19 cellular contexts compared by ENCODE assay signal in the genomic region with DNA sequence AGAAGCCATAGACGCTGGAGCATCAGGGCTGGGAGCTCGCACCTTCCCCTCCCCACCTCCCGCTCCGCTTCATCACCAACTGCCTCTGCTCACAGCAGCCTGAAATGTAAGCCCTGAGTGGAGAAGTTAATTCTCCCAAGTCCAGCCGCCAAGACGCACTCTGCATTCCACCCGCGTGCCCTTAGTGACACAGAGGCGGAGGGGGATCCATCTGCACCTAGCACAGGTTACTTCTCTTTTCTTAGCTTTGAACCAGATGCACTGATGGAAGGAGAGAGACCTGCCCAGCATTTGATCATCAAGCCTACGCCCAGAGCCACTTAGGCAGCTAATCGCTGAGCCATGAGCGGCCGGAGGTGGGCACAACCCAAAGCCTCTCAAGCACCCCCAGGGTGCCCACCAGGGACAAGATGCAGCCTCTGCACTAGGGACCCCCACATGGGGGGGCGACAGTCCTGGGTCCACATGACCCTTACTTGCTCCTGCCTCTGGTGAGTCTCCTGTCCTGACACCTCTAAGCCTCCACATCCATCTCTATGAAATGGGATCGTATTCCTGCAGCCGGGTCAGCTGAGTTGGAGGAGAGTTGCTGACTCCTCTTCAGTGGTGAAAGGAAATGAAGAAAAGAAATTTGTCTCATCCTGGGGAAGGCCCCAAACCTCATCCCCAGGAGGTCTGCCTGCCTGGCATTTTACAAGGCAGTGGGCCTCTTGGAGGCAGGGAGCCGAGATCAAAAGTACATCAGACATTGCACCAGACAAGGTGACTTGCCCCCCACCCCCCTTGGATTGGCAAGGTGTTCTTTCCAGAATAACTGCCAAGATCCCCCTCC.
DNase-seq lines count a peak whose midpoint lies in the region; ATAC-seq and TF ChIP-seq lines count a peak whose summit lies in the region.
"Had no signal": no experiment of that assay in that cellular context is flagged by ENCODE, and none has a peak within 500 bp of the region (broad histone marks: within the 10 kb centered on the region; RNA-seq: fewer than 3 reads in every experiment).

No MANE protein-coding gene starts in this region.

- peaks cover 7% of the 10 kb centered on the region for H3K4me1 ChIP-seq in neural progenitor cell
- H3K4me1 ChIP-seq: esophagus squamous epithelium had no signal

- H3K27me3 ChIP-seq in neural progenitor cell, result no peaks in the 10 kb centered on the region
- H3K27me3 ChIP-seq: BLaER1 treated with 17β-estradiol and CSF1 and Interleukin-3, amounts not matched to agents 10 nM and 100 nM had no signal

- H3K9ac ChIP-seq in neural progenitor cell, result no peak overlapping the region
- H3K9ac ChIP-seq: BLaER1 treated with 17β-estradiol and CSF1 and Interleukin-3, amounts not matched to agents 10 nM and 100 nM had no signal

- no peaks in the 10 kb centered on the region for H3K9me3 Mint-ChIP-seq in neural progenitor cell
- H3K9me3 Mint-ChIP-seq: mesothelial cell of epicardium had no signal

- H3K4me3 ChIP-seq in neural progenitor cell, result no peak overlapping the region
- H3K4me3 ChIP-seq: BLaER1 treated with 17β-estradiol and CSF1 and Interleukin-3, amounts not matched to agents 10 nM and 100 nM; dorsolateral prefrontal cortex; esophagus squamous epithelium; heart right ventricle had no signal

- H3K27me3 Mint-ChIP-seq in neural progenitor cell (ENCODE audit: insufficient read depth, low read depth), result peaks cover 6% of the 10 kb centered on the region

- no peak for TF ChIP-seq CTCF in neural progenitor cell (IDR thresholded peaks at IDR 0.05)

- no peaks in the 10 kb centered on the region for H4K20me1 ChIP-seq in neural progenitor cell (ENCODE audit: low read depth)

- H3K27ac ChIP-seq in neural progenitor cell, result no peak overlapping the region
- H3K27ac ChIP-seq: BLaER1 treated with 17β-estradiol and CSF1 and Interleukin-3, amounts not matched to agents 10 nM and 100 nM; dorsolateral prefrontal cortex; esophagus squamous epithelium; heart right ventricle had no signal

- H3K4me1 Mint-ChIP-seq in neural progenitor cell, result peaks cover 22% of the 10 kb centered on the region

- peak; percentile 2 for DNase-seq in stimulated activated CD4-positive, alpha-beta T cell treated with anti-CD3 and anti-CD28 coated beads, Interleukin-4, amount 100 ng/mL, for 24 hours
- no peak for DNase-seq in stimulated activated CD4-positive, alpha-beta T cell treated with anti-CD3 and anti-CD28 coated beads, Interleukin-12 subunit alpha, Interleukin-12 subunit beta, amount 100 ng/mL, for 4 hours
- DNase-seq in activated CD8-positive, alpha-beta memory T cell treated with anti-CD3 and anti-CD28 coated beads, Interleukin-2, amount 50 U/mL, for 48 hours, result peak; percentile 15
- DNase-seq in neural progenitor cell (ENCODE audit: low spot score) (peak; percentile 11), glomerular visceral epithelial cell (ENCODE audit: extremely low spot score) (no peak), NCI-H510A treated with DMSO at 0.1 percent for 48 hours (lab: John Stamatoyannopoulos, UW) (no peak)
- DNase-seq: activated naive CD4-positive, alpha-beta T cell; DMS 273 treated with DMSO at 0.1 percent for 48 hours; esophagus squamous epithelium; HCEC 1CT; heart right ventricle; NCI-H187; NCI-H526 treated with DMSO at 0.1 percent for 48 hours; OCI-M1; stimulated activated CD4-positive, alpha-beta T cell treated with anti-CD3 and anti-CD28 coated beads, Interleukin-4, amount 100 ng/mL, for 1 hour had no signal

- H3K27ac Mint-ChIP-seq in neural progenitor cell, result no peak overlapping the region
- H3K27ac Mint-ChIP-seq: mesothelial cell of epicardium had no signal

- no peaks in the 10 kb centered on the region for H3K36me3 ChIP-seq in neural progenitor cell
- H3K36me3 ChIP-seq: BLaER1 treated with 17β-estradiol and CSF1 and Interleukin-3, amounts not matched to agents 10 nM and 100 nM; esophagus squamous epithelium; heart right ventricle had no signal

- no peak for ATAC-seq in GM19467 (IDR thresholded peaks at IDR 0.05; ENCODE audit: unreplicated experiment)

- H3K36me3 Mint-ChIP-seq in neural progenitor cell, result no peaks in the 10 kb centered on the region
- H3K36me3 Mint-ChIP-seq: mesothelial cell of epicardium had no signal

- no peaks in the 10 kb centered on the region for H3K79me2 ChIP-seq in neural progenitor cell (ENCODE audit: low read depth)

- no peak overlapping the region for H3K4me3 Mint-ChIP-seq in neural progenitor cell
- H3K4me3 Mint-ChIP-seq: mesothelial cell of epicardium had no signal

- no peaks in the 10 kb centered on the region for H3F3A ChIP-seq in neural progenitor cell (ENCODE audit: low read depth)

- H3K9me3 ChIP-seq in neural progenitor cell (ENCODE audit: low read depth), result no peaks in the 10 kb centered on the region
- H3K9me3 ChIP-seq: BLaER1 treated with 17β-estradiol and CSF1 and Interleukin-3, amounts not matched to agents 10 nM and 100 nM; esophagus squamous epithelium; heart right ventricle had no signal

- no peak overlapping the region for H3K4me2 ChIP-seq in neural progenitor cell

- no peak overlapping the region for H2AFZ ChIP-seq in neural progenitor cell (replicated peaks)

Comparison
In these comparisons a context has a peak if more than half of its experiments do, and no peak if none do; other contexts are left out.
1. DNase-seq: peak in stimulated activated CD4-positive, alpha-beta T cell treated with anti-CD3 and anti-CD28 coated beads, Interleukin-4, amount 100 ng/mL, for 24 hours (single experiment), activated CD8-positive, alpha-beta memory T cell treated with anti-CD3 and anti-CD28 coated beads, Interleukin-2, amount 50 U/mL, for 48 hours (single experiment) and neural progenitor cell (single experiment); none in stimulated activated CD4-positive, alpha-beta T cell treated with anti-CD3 and anti-CD28 coated beads, Interleukin-12 subunit alpha, Interleukin-12 subunit beta, amount 100 ng/mL, for 4 hours (single experiment), glomerular visceral epithelial cell (single experiment) and NCI-H510A treated with DMSO at 0.1 percent for 48 hours (single experiment).